ENCODE assay signal across 18 cellular contexts in genomic region chr7:128003787-128004186, GRCh38. TPM values are rescaled to one million over a fixed set of nuclear protein-coding genes. Genes with fewer than 3 reads are reported as not detected.
DNase-seq lines count a peak whose midpoint lies in the region; ATAC-seq and TF ChIP-seq lines count a peak whose summit lies in the region.
"Had no signal": no experiment of that assay in that cellular context is flagged by ENCODE, and none has a peak within 500 bp of the region (broad histone marks: within the 10 kb centered on the region; RNA-seq: fewer than 3 reads in every experiment).

No MANE protein-coding gene starts in this region.

- ATAC-seq in naive thymus-derived CD4-positive, alpha-beta T cell: peak; percentile 59
- ATAC-seq in HG02610 (IDR thresholded peaks at IDR 0.05; ENCODE audit: unreplicated experiment): no peak

- no peaks in the 10 kb centered on the region for H3K27me3 Mint-ChIP-seq in naive thymus-derived CD4-positive, alpha-beta T cell
- H3K27me3 Mint-ChIP-seq: CD4-positive, alpha-beta memory T cell had no signal

- no peak for TF ChIP-seq POLR2A in thyroid gland (IDR thresholded peaks at IDR 0.05)

- no peak overlapping the region for H3K9ac ChIP-seq in MM.1S (ENCODE audit: low read length)

- H3K4me2 ChIP-seq in MM.1S (ENCODE audit: low read depth, low read length): peak overlapping the region; percentile 22

- H3K4me1 ChIP-seq in MM.1S (ENCODE audit: low read length) (peaks cover 39% of the 10 kb centered on the region), thyroid gland (peaks cover 3 to 54% of the 10 kb centered on the region in 2 donors)
- peaks cover 0 to 12% of the 10 kb centered on the region in 2 donors for H3K4me1 ChIP-seq in naive thymus-derived CD4-positive, alpha-beta T cell (ENCODE audit: control insufficient read depth in 2 of 2, insufficient read depth in 2 of 2, low read length in 2 of 2)

- no peaks in the 10 kb centered on the region; the same call in 1 of the 2 replicates for H4K20me1 ChIP-seq in MM.1S (ENCODE audit: insufficient read depth, low read length)

- TF ChIP-seq CTCF in MM.1S (IDR thresholded peaks at IDR 0.05; ENCODE audit: low read length): no peak
- no peak for TF ChIP-seq CTCF in thyroid gland (IDR thresholded peaks at IDR 0.05)

- DNase-seq in COLO829 (ENCODE audit: low spot score): peak; percentile 97
- DNase-seq in MM.1S: peak; percentile 56
- peak in 1 of 9 donors; percentile 20 for DNase-seq in naive thymus-derived CD4-positive, alpha-beta T cell
- no peak for DNase-seq in thyroid gland
- no peak for DNase-seq in NCI-H524 treated with DMSO at 0.1 percent for 48 hours (lab: John Stamatoyannopoulos, UW)
- no peak for DNase-seq in NCI-H510A treated with DMSO at 0.1 percent for 48 hours (lab: John Stamatoyannopoulos, UW)
- DNase-seq: activated CD4-positive, alpha-beta T cell treated with anti-CD3 and anti-CD28 coated beads, Interleukin-2, amount 50 U/mL, for 48 hours; esophagus squamous epithelium; heart right ventricle; kidney glomerular epithelial cell; NCI-H2081; NCI-H774; stimulated activated CD4-positive, alpha-beta T cell treated with anti-CD3 and anti-CD28 coated beads, Interleukin-12 subunit alpha, Interleukin-12 subunit beta, amount 100 ng/mL, for 4 hours had no signal

- H3K4me1 Mint-ChIP-seq in naive thymus-derived CD4-positive, alpha-beta T cell: peaks cover 13 to 31% (median 24%) of the 10 kb centered on the region in 7 donors

- no peaks in the 10 kb centered on the region; the same call in 1 of the 2 replicates for H3K36me3 ChIP-seq in MM.1S (replicated peaks; ENCODE audit: insufficient read depth, low read length)
- H3K36me3 ChIP-seq in naive thymus-derived CD4-positive, alpha-beta T cell (ENCODE audit: control insufficient read depth in 2 of 3, insufficient read depth in 3 of 3, low read length in 3 of 3): no peaks in the 10 kb centered on the region
- H3K36me3 ChIP-seq in thyroid gland: no peaks in the 10 kb centered on the region

- H3F3A ChIP-seq in MM.1S (ENCODE audit: insufficient read depth, low read length): peaks cover 26% of the 10 kb centered on the region

- H3K27ac ChIP-seq in MM.1S (ENCODE audit: low read length) (peak overlapping the region; percentile 53; the same call in 1 of the 2 replicates), angular gyrus (ENCODE audit: low read depth, low read length) (peak overlapping the region; percentile 26), thyroid gland (no peak overlapping the region)
- no peak overlapping the region for H3K27ac ChIP-seq in naive thymus-derived CD4-positive, alpha-beta T cell (ENCODE audit: low read depth, low read length)
- H3K27ac ChIP-seq: esophagus squamous epithelium had no signal

- H3K4me3 ChIP-seq in MM.1S (ENCODE audit: low read length): no peak overlapping the region
- no peak overlapping the region for H3K4me3 ChIP-seq in naive thymus-derived CD4-positive, alpha-beta T cell (ENCODE audit: low read length)
- H3K4me3 ChIP-seq in thyroid gland (replicated peaks in 1 of 3): no peak overlapping the region
- H3K4me3 ChIP-seq: esophagus squamous epithelium, heart right ventricle had no signal

- intact Hi-C loops in naive thymus-derived CD4-positive, alpha-beta T cell (cut with micrococcal nuclease): no loop called here
- intact Hi-C loops in thyroid gland (cut with DNase I): no loop called here

- peaks cover 0 to 27% (median 0%) of the 10 kb centered on the region in 5 donors for H3K36me3 Mint-ChIP-seq in naive thymus-derived CD4-positive, alpha-beta T cell

- peak overlapping the region in 5 of 10 donors; percentile 17 to 61 (median 18) for H3K4me3 Mint-ChIP-seq in naive thymus-derived CD4-positive, alpha-beta T cell
- H3K4me3 Mint-ChIP-seq: T-helper 2 cell treated with Interferon-gamma antibody and Interleukin-4, amounts not matched to agents 5 μg/mL and 100 μg/mL, for 36 hours had no signal

- H3K9me3 ChIP-seq in MM.1S (replicated peaks; ENCODE audit: insufficient read depth, low read length) (no peaks in the 10 kb centered on the region), thyroid gland (no peaks in the 10 kb centered on the region)
- H3K9me3 ChIP-seq in naive thymus-derived CD4-positive, alpha-beta T cell (ENCODE audit: control insufficient read depth in 2 of 3, low read length in 3 of 3): no peaks in the 10 kb centered on the region
- H3K9me3 ChIP-seq: esophagus squamous epithelium, heart right ventricle had no signal

- 75 to 93% methylated on average over 2 of the region's 2 CpGs for WGBS in thyroid gland, 2 donors

- no peaks in the 10 kb centered on the region for H3K9me2 ChIP-seq in MM.1S (replicated peaks; ENCODE audit: insufficient read depth, low read length)

- POLR2A ChIA-PET in naive thymus-derived CD4-positive, alpha-beta T cell (lab: Charles Lee): interaction anchor here (0.6 kb wide), 1 partner anchor 371 kb away, joined by 3 read pairs; no protein-coding TSS in a partner anchor

- H3K79me2 ChIP-seq in MM.1S (ENCODE audit: low read length): peaks cover 83% of the 10 kb centered on the region

- CTCF ChIA-PET in naive thymus-derived CD4-positive, alpha-beta T cell (lab: Charles Lee): interaction anchor here (0.6 kb wide), 1 partner anchor 84 kb away, joined by 3 read pairs; no protein-coding TSS in a partner anchor

- no peaks in the 10 kb centered on the region for H3K9me3 Mint-ChIP-seq in naive thymus-derived CD4-positive, alpha-beta T cell
- H3K9me3 Mint-ChIP-seq: activated T-helper 2 cell treated with anti-CD3 and anti-CD28 coated beads, Interferon-gamma antibody, Interleukin-2, Interleukin-4, amounts not matched to agents 10 μg/mL and 5 μg/mL and 100 μg/mL, durations not matched to agents 14 hours and 24 hours and 36 hours; CD4-positive, alpha-beta memory T cell; T-helper 2 cell treated with Interferon-gamma antibody and Interleukin-4, amounts not matched to agents 5 μg/mL and 100 μg/mL, for 36 hours had no signal

- no peak overlapping the region for H2AFZ ChIP-seq in MM.1S (ENCODE audit: low read length)

- no peaks in the 10 kb centered on the region for H3K27me3 ChIP-seq in MM.1S (replicated peaks; ENCODE audit: insufficient read depth, low read length)
- H3K27me3 ChIP-seq in naive thymus-derived CD4-positive, alpha-beta T cell (ENCODE audit: control insufficient read depth in 2 of 2, insufficient read depth in 2 of 2, low read length in 2 of 2): no peaks in the 10 kb centered on the region
- no peaks in the 10 kb centered on the region for H3K27me3 ChIP-seq in thyroid gland
- H3K27me3 ChIP-seq: esophagus squamous epithelium, heart right ventricle had no signal

- H3K27ac Mint-ChIP-seq in naive thymus-derived CD4-positive, alpha-beta T cell: peak overlapping the region in 3 of 9 donors; percentile 41 to 73 (median 49)
- H3K27ac Mint-ChIP-seq: activated T-helper 2 cell treated with anti-CD3 and anti-CD28 coated beads, Interferon-gamma antibody, Interleukin-2, Interleukin-4, amounts not matched to agents 10 μg/mL and 5 μg/mL and 100 μg/mL, durations not matched to agents 14 hours and 24 hours and 36 hours; T-helper 2 cell treated with Interferon-gamma antibody and Interleukin-4, amounts not matched to agents 5 μg/mL and 100 μg/mL, for 36 hours had no signal

RNA-seq across cellular contexts. Expression of gene LRRC4, which starts 27.4 kb away (rescaled TPM):
- total RNA-seq in naive thymus-derived CD4-positive, alpha-beta T cell: 1 to 10 TPM in 1 of 5 experiments, under 1 TPM in 3, not detected in 1; 0.57 to 5.7 (median 0.88) TPM
- under 1 TPM in 1 of 2 donors, not detected in 1; 0.14 TPM for polyA plus RNA-seq in naive thymus-derived CD4-positive, alpha-beta T cell
- 1 to 10 TPM in 2 of 4 donors, under 1 TPM in 2; 0.39 to 3.7 (median 0.95) TPM for total RNA-seq in thyroid gland
- total RNA-seq: CD4-positive, alpha-beta memory T cell had no signal
- polyA plus RNA-seq: CD4-positive, alpha-beta memory T cell had no signal

Comparison
In these comparisons a context has a peak if more than half of its experiments do, and no peak if none do; other contexts are left out.
1. DNase-seq: peak in COLO829 (single experiment) and MM.1S (single experiment); none in thyroid gland (0 of 2), NCI-H524 treated with DMSO at 0.1 percent for 48 hours (single experiment) and NCI-H510A treated with DMSO at 0.1 percent for 48 hours (single experiment).
2. H3K27ac ChIP-seq: peak in MM.1S (single experiment) and angular gyrus (single experiment); none in naive thymus-derived CD4-positive, alpha-beta T cell (single experiment) and thyroid gland (0 of 3).